ENCODE assay signal across 39 cellular contexts in genomic region chrX:44440006-44440405, GRCh38.
"Had no signal": no experiment of that assay in that cellular context is flagged by ENCODE, and none has a peak within 500 bp of the region (broad histone marks: within the 10 kb centered on the region; RNA-seq: fewer than 3 reads in every experiment).

No MANE protein-coding gene starts in this region.

- H3K36me3 Mint-ChIP-seq: activated naive CD4-positive, alpha-beta T cell treated with anti-CD3 and anti-CD28 coated beads, Interleukin-2, amount 10 ng/mL, durations not matched to agents 7 days and 5 days; activated naive CD4-positive, alpha-beta T cell treated with anti-CD3 and anti-CD28 coated beads, Interleukin-2, amount 50 U/mL, for 24 hours; activated naive CD4-positive, alpha-beta T cell treated with anti-CD3 and anti-CD28 coated beads, Interleukin-2, amount 50 U/mL, for 72 hours; activated naive CD8-positive, alpha-beta T cell; activated naive CD8-positive, alpha-beta T cell treated with anti-CD3 and anti-CD28 coated beads for 36 hours; activated naive CD8-positive, alpha-beta T cell treated with anti-CD3 and anti-CD28 coated beads, Interleukin-2, amount 10 ng/mL, durations not matched to agents 7 days and 5 days; brain had no signal

- H3K9me3 Mint-ChIP-seq: activated naive CD4-positive, alpha-beta T cell treated with anti-CD3 and anti-CD28 coated beads for 36 hours; activated naive CD4-positive, alpha-beta T cell treated with anti-CD3 and anti-CD28 coated beads, Interleukin-2, amount 50 U/mL, for 24 hours; activated naive CD4-positive, alpha-beta T cell treated with anti-CD3 and anti-CD28 coated beads, Interleukin-2, amount 50 U/mL, for 72 hours; activated naive CD8-positive, alpha-beta T cell treated with anti-CD3 and anti-CD28 coated beads for 36 hours; activated naive CD8-positive, alpha-beta T cell treated with anti-CD3 and anti-CD28 coated beads, Interleukin-2, amount 10 ng/mL, durations not matched to agents 7 days and 5 days; activated naive CD8-positive, alpha-beta T cell treated with anti-CD3 and anti-CD28 coated beads, Interleukin-2, amount 50 U/mL, for 24 hours; activated T-cell treated with anti-CD3 and anti-CD28 coated beads, Interleukin-2, amount 50 U/mL, for 24 hours; activated T-cell treated with anti-CD3 and anti-CD28 coated beads, Interleukin-2, amount 50 U/mL, for 4 hours; activated T-cell treated with anti-CD3 and anti-CD28 coated beads, Interleukin-2, amount 50 U/mL, for 72 hours; activated T-helper 1 cell treated with anti-CD3 and anti-CD28 coated beads, Interleukin-12 subunit alpha, Interleukin-12 subunit beta, Interleukin-2, Interleukin-4 antibody, amounts not matched to agents 30 ng/mL and 10 ng/mL and 1 ng/mL, durations not matched to agents 14 hours and 24 hours and 36 hours; activated T-helper 17 cell treated with anti-CD3 and anti-CD28 coated beads, Interleukin-2, amount 50 U/mL, for 72 hours; central memory CD8-positive, alpha-beta T cell had no signal

- H3K9me3 ChIP-seq: adrenal gland, ascending aorta, body of pancreas, breast epithelium, colonic mucosa had no signal

- H3K4me3 Mint-ChIP-seq: activated naive CD4-positive, alpha-beta T cell treated with anti-CD3 and anti-CD28 coated beads for 36 hours; activated naive CD4-positive, alpha-beta T cell treated with anti-CD3 and anti-CD28 coated beads, Interleukin-2, amount 10 ng/mL, durations not matched to agents 7 days and 5 days; activated naive CD4-positive, alpha-beta T cell treated with anti-CD3 and anti-CD28 coated beads, Interleukin-2, amount 50 U/mL, for 24 hours; activated naive CD8-positive, alpha-beta T cell; activated naive CD8-positive, alpha-beta T cell treated with anti-CD3 and anti-CD28 coated beads for 36 hours; activated naive CD8-positive, alpha-beta T cell treated with anti-CD3 and anti-CD28 coated beads, Interleukin-2, amount 10 ng/mL, durations not matched to agents 7 days and 5 days; activated naive CD8-positive, alpha-beta T cell treated with anti-CD3 and anti-CD28 coated beads, Interleukin-2, amount 50 U/mL, for 24 hours; activated T-cell treated with anti-CD3 and anti-CD28 coated beads, Interleukin-2, amount 50 U/mL, for 24 hours; activated T-cell treated with anti-CD3 and anti-CD28 coated beads, Interleukin-2, amount 50 U/mL, for 4 hours; activated T-cell treated with anti-CD3 and anti-CD28 coated beads, Interleukin-2, amount 50 U/mL, for 72 hours; activated T-helper 1 cell treated with anti-CD3 and anti-CD28 coated beads, Interleukin-12 subunit alpha, Interleukin-12 subunit beta, Interleukin-2, Interleukin-4 antibody, amounts not matched to agents 30 ng/mL and 10 ng/mL and 1 ng/mL, durations not matched to agents 14 hours and 24 hours and 36 hours; activated T-helper 17 cell treated with anti-CD3 and anti-CD28 coated beads, Interleukin-2, amount 50 U/mL, for 72 hours; brain; central memory CD8-positive, alpha-beta T cell had no signal

- H3K27ac ChIP-seq: adrenal gland, ascending aorta, body of pancreas, brain microvascular endothelial cell, breast epithelium, cardiac muscle cell, colonic mucosa had no signal

- H3K27me3 ChIP-seq: ascending aorta, body of pancreas, brain microvascular endothelial cell, cardiac muscle cell, colonic mucosa had no signal

- H3K27me3 Mint-ChIP-seq: activated naive CD4-positive, alpha-beta T cell treated with anti-CD3 and anti-CD28 coated beads, Interleukin-2, amount 10 ng/mL, durations not matched to agents 7 days and 5 days; activated naive CD4-positive, alpha-beta T cell treated with anti-CD3 and anti-CD28 coated beads, Interleukin-2, amount 50 U/mL, for 24 hours; activated naive CD8-positive, alpha-beta T cell; activated naive CD8-positive, alpha-beta T cell treated with anti-CD3 and anti-CD28 coated beads for 36 hours; activated naive CD8-positive, alpha-beta T cell treated with anti-CD3 and anti-CD28 coated beads, Interleukin-2, amount 10 ng/mL, durations not matched to agents 7 days and 5 days; activated naive CD8-positive, alpha-beta T cell treated with anti-CD3 and anti-CD28 coated beads, Interleukin-2, amount 50 U/mL, for 24 hours; activated T-helper 17 cell treated with anti-CD3 and anti-CD28 coated beads, Interleukin-2, amount 50 U/mL, for 72 hours; central memory CD8-positive, alpha-beta T cell had no signal

- H3K4me3 ChIP-seq: adrenal gland, ascending aorta, body of pancreas, breast epithelium, cardiac muscle cell, colonic mucosa had no signal

- FAIRE-seq: bronchial epithelial cell had no signal

- ATAC-seq: activated naive CD4-positive, alpha-beta T cell treated with anti-CD3 and anti-CD28 coated beads, Interleukin-2, amount 50 U/mL, for 72 hours; activated naive CD8-positive, alpha-beta T cell treated with anti-CD3 and anti-CD28 coated beads, Interleukin-2, amount 50 U/mL, for 24 hours; activated T-cell treated with anti-CD3 and anti-CD28 coated beads, Interleukin-2, amount 50 U/mL, for 4 hours; activated T-cell treated with anti-CD3 and anti-CD28 coated beads, Interleukin-2, amount 50 U/mL, for 72 hours; activated T-helper 17 cell treated with anti-CD3 and anti-CD28 coated beads, Interleukin-2, amount 50 U/mL, for 72 hours; body of pancreas had no signal

- H3K27ac Mint-ChIP-seq: activated naive CD4-positive, alpha-beta T cell treated with anti-CD3 and anti-CD28 coated beads for 36 hours; activated naive CD4-positive, alpha-beta T cell treated with anti-CD3 and anti-CD28 coated beads, Interleukin-2, amount 10 ng/mL, durations not matched to agents 7 days and 5 days; activated naive CD4-positive, alpha-beta T cell treated with anti-CD3 and anti-CD28 coated beads, Interleukin-2, amount 50 U/mL, for 24 hours; activated naive CD4-positive, alpha-beta T cell treated with anti-CD3 and anti-CD28 coated beads, Interleukin-2, amount 50 U/mL, for 72 hours; activated naive CD8-positive, alpha-beta T cell; activated naive CD8-positive, alpha-beta T cell treated with anti-CD3 and anti-CD28 coated beads for 36 hours; activated naive CD8-positive, alpha-beta T cell treated with anti-CD3 and anti-CD28 coated beads, Interleukin-2, amount 10 ng/mL, durations not matched to agents 7 days and 5 days; activated naive CD8-positive, alpha-beta T cell treated with anti-CD3 and anti-CD28 coated beads, Interleukin-2, amount 50 U/mL, for 24 hours; activated T-cell treated with anti-CD3 and anti-CD28 coated beads, Interleukin-2, amount 50 U/mL, for 24 hours; activated T-cell treated with anti-CD3 and anti-CD28 coated beads, Interleukin-2, amount 50 U/mL, for 72 hours; activated T-helper 1 cell treated with anti-CD3 and anti-CD28 coated beads, Interleukin-12 subunit alpha, Interleukin-12 subunit beta, Interleukin-2, Interleukin-4 antibody, amounts not matched to agents 30 ng/mL and 10 ng/mL and 1 ng/mL, durations not matched to agents 14 hours and 24 hours and 36 hours; activated T-helper 17 cell treated with anti-CD3 and anti-CD28 coated beads, Interleukin-2, amount 50 U/mL, for 72 hours; activated T-helper 2 cell treated with anti-CD3 and anti-CD28 coated beads, Interferon-gamma antibody, Interleukin-2, Interleukin-4, amounts not matched to agents 10 μg/mL and 5 μg/mL and 100 μg/mL, durations not matched to agents 14 hours and 24 hours and 36 hours had no signal

- H3K4me1 Mint-ChIP-seq: activated naive CD4-positive, alpha-beta T cell treated with anti-CD3 and anti-CD28 coated beads, Interleukin-2, amount 10 ng/mL, durations not matched to agents 7 days and 5 days; activated naive CD4-positive, alpha-beta T cell treated with anti-CD3 and anti-CD28 coated beads, Interleukin-2, amount 50 U/mL, for 24 hours; activated naive CD8-positive, alpha-beta T cell treated with anti-CD3 and anti-CD28 coated beads for 36 hours; activated naive CD8-positive, alpha-beta T cell treated with anti-CD3 and anti-CD28 coated beads, Interleukin-2, amount 10 ng/mL, durations not matched to agents 7 days and 5 days; activated naive CD8-positive, alpha-beta T cell treated with anti-CD3 and anti-CD28 coated beads, Interleukin-2, amount 50 U/mL, for 24 hours; activated T-helper 17 cell treated with anti-CD3 and anti-CD28 coated beads, Interleukin-2, amount 50 U/mL, for 72 hours; brain; central memory CD8-positive, alpha-beta T cell had no signal

- H3K4me1 ChIP-seq: adrenal gland, ascending aorta, body of pancreas, breast epithelium, colonic mucosa had no signal

- DNase-seq: activated effector memory CD4-positive, alpha-beta T cell treated with anti-CD3 and anti-CD28 coated beads, Interleukin-2, amount 50 U/mL, for 16 hours; activated effector memory CD4-positive, alpha-beta T cell treated with Interleukin-2 at 50 U/mL for 16 hours; activated gamma-delta T cell; activated gamma-delta T cell treated with Interleukin-2 at 50 U/mL for 16 hours; activated naive CD4-positive, alpha-beta T cell; activated naive CD4-positive, alpha-beta T cell treated with anti-CD3 and anti-CD28 coated beads for 36 hours; activated naive CD4-positive, alpha-beta T cell treated with anti-CD3 and anti-CD28 coated beads, Interleukin-2, amount 10 ng/mL, durations not matched to agents 7 days and 5 days; activated naive CD4-positive, alpha-beta T cell treated with anti-CD3 and anti-CD28 coated beads, Interleukin-2, amount 50 U/mL, for 16 hours; activated naive CD4-positive, alpha-beta T cell treated with Interleukin-2 at 50 U/mL for 16 hours; activated naive CD8-positive, alpha-beta T cell treated with anti-CD3 and anti-CD28 coated beads for 36 hours; activated naive CD8-positive, alpha-beta T cell treated with anti-CD3 and anti-CD28 coated beads, Interleukin-2, amount 10 ng/mL, durations not matched to agents 7 days and 5 days; activated naive CD8-positive, alpha-beta T cell treated with anti-CD3 and anti-CD28 coated beads, Interleukin-2, amount 50 U/mL, for 24 hours; activated T-cell treated with anti-CD3 and anti-CD28 coated beads, Interleukin-2, amount 50 U/mL, for 24 hours; activated T-cell treated with anti-CD3 and anti-CD28 coated beads, Interleukin-2, amount 50 U/mL, for 4 hours; activated T-cell treated with anti-CD3 and anti-CD28 coated beads, Interleukin-2, amount 50 U/mL, for 48 hours; activated T-cell treated with anti-CD3 and anti-CD28 coated beads, Interleukin-2, amount 50 U/mL, for 72 hours; adrenal gland; amniotic stem cell; amygdala; anterior cingulate cortex; aorta; body of pancreas; brain microvascular endothelial cell; caudate nucleus; central memory CD4-positive, alpha-beta T cell; cerebellar nuclear complex; colonic mucosa had no signal

- H3K36me3 ChIP-seq: adrenal gland, ascending aorta, brain microvascular endothelial cell, breast epithelium, cardiac muscle cell, colonic mucosa had no signal
